ENCODE assay signal across 8 cellular contexts in the genomic region with DNA sequence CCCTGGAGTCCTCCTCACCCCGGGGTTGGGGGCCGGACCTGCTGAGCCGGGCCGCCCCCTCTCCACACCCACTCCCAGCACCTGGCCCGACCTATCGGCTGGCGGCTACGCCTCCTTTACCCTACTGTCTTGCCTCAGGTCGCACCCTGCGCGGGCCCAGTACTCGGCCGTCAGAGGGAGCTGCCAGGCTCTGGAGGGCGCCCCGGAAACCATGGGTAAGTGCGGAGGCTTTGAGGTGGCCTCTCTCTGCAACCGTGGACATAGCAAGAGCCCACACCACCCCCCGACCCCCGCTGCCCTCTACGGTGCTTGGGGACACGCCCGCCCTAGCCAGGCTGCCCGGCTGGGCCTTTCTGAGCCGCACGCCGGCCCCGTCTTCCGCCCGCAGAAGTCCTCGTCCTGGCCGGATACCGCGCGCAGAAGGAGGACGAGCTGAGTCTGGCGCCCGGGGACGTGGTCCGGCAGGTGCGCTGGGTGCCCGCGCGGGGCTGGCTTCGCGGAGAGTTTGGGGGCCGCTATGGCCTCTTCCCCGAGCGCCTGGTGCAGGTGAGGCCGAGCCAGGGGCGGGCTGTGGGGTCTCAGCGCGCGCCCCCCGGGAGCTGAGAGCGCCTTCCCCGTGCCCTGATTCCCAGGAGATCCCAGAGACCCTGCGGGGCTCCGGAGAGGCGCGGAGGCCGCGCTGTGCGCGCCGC. TPM values are rescaled to one million over a fixed set of nuclear protein-coding genes. Genes with fewer than 3 reads are reported as not detected.
DNase-seq lines count a peak whose midpoint lies in the region; ATAC-seq, FAIRE-seq and TF ChIP-seq lines count a peak whose summit lies in the region.

SH3D21 (plus strand) TSS at position 159 of the 692 bp plus-strand sequence; CDS start at position 212, 53 bp downstream.

- peaks cover 23% of the 10 kb centered on the region for H3K4me1 ChIP-seq in PC-3 (ENCODE audit: insufficient read depth, low read length)
- peaks cover 11% of the 10 kb centered on the region for H3K4me1 ChIP-seq in adipocyte (ENCODE audit: control insufficient read depth, insufficient read depth, low read length)
- H3K4me1 ChIP-seq in iPS-15b (ENCODE audit: control insufficient read depth, insufficient read depth, low read length), result peaks cover 3% of the 10 kb centered on the region

- CTCF ChIA-PET in PC-3 (lab: Charles Lee), result interaction anchor here (1.9 kb wide), 1 partner anchor 157 kb away, joined by 8 read pairs; the partner anchor contains the start of gene TRAPPC3

- H3K27me3 ChIP-seq in PC-3 (ENCODE audit: low read length) (no peaks in the 10 kb centered on the region), adipocyte (replicated peaks; ENCODE audit: control insufficient read depth, insufficient read depth, low read length) (no peaks in the 10 kb centered on the region), iPS-15b (ENCODE audit: control insufficient read depth, insufficient read depth, low read length) (no peaks in the 10 kb centered on the region)

- peak within 1 kb of the TSS; percentile 54 to 91 (median 84) for H3K27ac Mint-ChIP-seq in CD14-positive monocyte

- H3K27ac ChIP-seq in PC-3 (ENCODE audit: low read length), result peak within 1 kb of the TSS; percentile 53

- BruUV-seq in PC-3 (replicated peaks; lab: Mats Ljungman, UMichigan), result no TSS peak

- no peak for FAIRE-seq in GM19239 (lab: Jason Lieb, UNC)

- H3K4me3 Mint-ChIP-seq in CD14-positive monocyte, result peak within 1 kb of the TSS; percentile 92 to 93

- intact Hi-C loops in CD14-positive monocyte (cut with micrococcal nuclease), result loop anchor here in 1 of 2 donors (10.0 kb wide), 1 partner anchor 1168 kb away; the partner anchor contains the start of gene ZC3H12A
- intact Hi-C loops in PC-3 (cut with micrococcal nuclease), result no loop called here

- H3K4me3 ChIP-seq in PC-3 (ENCODE audit: low read length) (peak within 1 kb of the TSS; percentile 83), adipocyte (ENCODE audit: low read length) (peak within 1 kb of the TSS; percentile 82), iPS-15b (ENCODE audit: low read depth, low read length) (peak within 1 kb of the TSS; percentile 84)

- TF ChIP-seq CTCF in CD14-positive monocyte (IDR thresholded peaks at IDR 0.05) (no peak), PC-3 (conservative IDR thresholded peaks at IDR 0.05; ENCODE audit: low read depth, low read length) (peak; percentile 43)

- H3K9me2 ChIP-seq in PC-3 (replicated peaks; ENCODE audit: low read length), result no peaks in the 10 kb centered on the region

- H2AFZ ChIP-seq in PC-3 (ENCODE audit: low read length), result peak within 1 kb of the TSS; percentile 91

- H3K4me2 ChIP-seq in PC-3 (ENCODE audit: low read length), result peak within 1 kb of the TSS; percentile 85

- no peaks in the 10 kb centered on the region for H3F3A ChIP-seq in PC-3 (ENCODE audit: low read length, unreplicated experiment)

- H3K36me3 ChIP-seq in PC-3 (ENCODE audit: low read depth, low read length) (peaks cover 25% of the 10 kb centered on the region), adipocyte (ENCODE audit: control insufficient read depth, insufficient read depth, low read length, severe bottlenecking) (peaks cover 41% of the 10 kb centered on the region), iPS-15b (ENCODE audit: control insufficient read depth, insufficient read depth, low read length) (peaks cover 24% of the 10 kb centered on the region)

- H3K9me3 ChIP-seq in PC-3 (ENCODE audit: low read length), result no peaks in the 10 kb centered on the region
- H3K9me3 ChIP-seq in adipocyte (ENCODE audit: control insufficient read depth, low read length), result no peaks in the 10 kb centered on the region
- no peaks in the 10 kb centered on the region for H3K9me3 ChIP-seq in iPS-15b (ENCODE audit: control insufficient read depth, insufficient read depth, low read length)

- POLR2A ChIA-PET in PC-3 (lab: Charles Lee; ENCODE audit: unreplicated experiment), result interaction anchor here (0.5 to 1.0 kb wide), 3 partner anchors 53 to 664 kb away, joined by 3 to 12 read pairs (median 3); no protein-coding TSS in a partner anchor

- peaks cover 33 to 36% of the 10 kb centered on the region in 2 donors for H3K36me3 Mint-ChIP-seq in CD14-positive monocyte

- peaks cover 4 to 7% (median 5%) of the 10 kb centered on the region in 3 donors for H3K27me3 Mint-ChIP-seq in CD14-positive monocyte (ENCODE audit: low read depth in 3 of 3)

- H4K20me1 ChIP-seq in PC-3 (ENCODE audit: low read length), result no peaks in the 10 kb centered on the region

- DNase-seq in CD14-positive monocyte (ENCODE audit: low spot score) (no peak), PC-3 (peak; percentile 49), adipocyte (ENCODE audit: low read depth) (peak; percentile 38), GM19239 (ENCODE audit: insufficient read length, low spot score) (no peak)
- peak; percentile 67 for DNase-seq in stimulated activated CD4-positive, alpha-beta T cell treated with anti-CD3 and anti-CD28 coated beads, Interleukin-15, amount 100 ng/mL, for 24 hours

- peaks cover 34% of the 10 kb centered on the region for H3K4me1 Mint-ChIP-seq in CD14-positive monocyte

- ATAC-seq in GM19035 (IDR thresholded peaks at IDR 0.05; ENCODE audit: unreplicated experiment), result peak; percentile 37
- ATAC-seq in HG03159 (IDR thresholded peaks at IDR 0.05; ENCODE audit: unreplicated experiment), result peak; percentile 24
- peak; percentile 66 for ATAC-seq in PC-3

- H3K79me2 ChIP-seq in PC-3 (ENCODE audit: low read length), result peaks cover 24% of the 10 kb centered on the region

- H3K9me3 Mint-ChIP-seq in CD14-positive monocyte, result peaks cover 0 to 2% (median 0%) of the 10 kb centered on the region in 7 donors

- H3K9ac ChIP-seq in PC-3 (ENCODE audit: low read length) (peak within 1 kb of the TSS; percentile 77), adipocyte (ENCODE audit: low read length) (peak within 1 kb of the TSS; percentile 72), iPS-15b (ENCODE audit: low read depth, low read length) (peak within 1 kb of the TSS; percentile 54)

RNA-seq across cellular contexts. Expression of gene SH3D21, which starts in this region (rescaled TPM):
- not detected for polyA plus RNA-seq in CD14-positive monocyte
- 11.3 and 16.4 TPM in 2 replicates for total RNA-seq in PC-3 (2014; rRNA removed)

Comparison
In these comparisons a context has a peak if more than half of its experiments do, and no peak if none do; other contexts are left out.
1. DNase-seq: peak in PC-3 (single experiment), adipocyte (single experiment) and stimulated activated CD4-positive, alpha-beta T cell treated with anti-CD3 and anti-CD28 coated beads, Interleukin-15, amount 100 ng/mL, for 24 hours (single experiment); none in CD14-positive monocyte (single experiment) and GM19239 (single experiment).
2. Peak in every context shown above with its lines, with median percentiles within 50 percentile points of each other: ATAC-seq, H3K4me3 ChIP-seq and H3K9ac ChIP-seq.